Comparison of ENCODE assay signal across 8 cellular contexts in genomic region chr17:30831257-30831656, GRCh38. TPM values are rescaled to one million over a fixed set of nuclear protein-coding genes. Genes with fewer than 3 reads are reported as not detected.
A peak's percentile ranks its signal among the peaks of the same experiment; 100 is the strongest.
DNase-seq lines count a peak whose midpoint lies in the region; ATAC-seq and FAIRE-seq lines count a peak whose summit lies in the region.

No MANE protein-coding gene starts in this region.

- ATAC-seq in central memory CD8-positive, alpha-beta T cell (replicated peaks; ENCODE audit: extremely low read depth, poor library complexity, severe bottlenecking), result peak; percentile 35
- no peak for ATAC-seq in GM19351 (IDR thresholded peaks at IDR 0.05; ENCODE audit: unreplicated experiment)

- H3K36me3 Mint-ChIP-seq in central memory CD8-positive, alpha-beta T cell (ENCODE audit: insufficient read depth), result peaks cover 11% of the 10 kb centered on the region

- H3K27ac Mint-ChIP-seq in central memory CD8-positive, alpha-beta T cell (ENCODE audit: low read depth), result peak overlapping the region; percentile 89

- H3K4me1 Mint-ChIP-seq in central memory CD8-positive, alpha-beta T cell, result peaks cover 29% of the 10 kb centered on the region

- no peak for FAIRE-seq in urothelium cell line (lab: Jason Lieb, UNC)

- H3K9me3 Mint-ChIP-seq in central memory CD8-positive, alpha-beta T cell, result no peaks in the 10 kb centered on the region

- peak overlapping the region; percentile 96 for H3K4me3 Mint-ChIP-seq in central memory CD8-positive, alpha-beta T cell

- DNase-seq in NCI-H1092 treated with DMSO at 0.1 percent for 48 hours (lab: John Stamatoyannopoulos, UW) (peak; percentile 44), NCI-H1092 (lab: John Stamatoyannopoulos, UW) (no peak), NCI-H345 (lab: John Stamatoyannopoulos, UW) (peak; percentile 21), lung microvascular endothelial cell (ENCODE audit: low read depth in 2 of 2) (peak; percentile 22 to 30), urothelium cell line (ENCODE audit: low spot score) (peak; percentile 32), 8988T (no peak)
- DNase-seq in central memory CD8-positive, alpha-beta T cell (ENCODE audit: low spot score in 2 of 2), result no peak

- H3K27me3 Mint-ChIP-seq in central memory CD8-positive, alpha-beta T cell, result no peaks in the 10 kb centered on the region

RNA-seq across cellular contexts. Expression of gene ATAD5, which starts 0.5 kb away (rescaled TPM):
- total RNA-seq in lung microvascular endothelial cell, result 0.79 and 1.7 TPM in 2 replicates

RNA-seq across cellular contexts. Expression of gene CRLF3, which starts 6.8 kb away (rescaled TPM):
- total RNA-seq in lung microvascular endothelial cell, result 12.4 and 17.9 TPM in 2 replicates

Comparison
In these comparisons a context has a peak if more than half of its experiments do, and no peak if none do; other contexts are left out.
1. DNase-seq: peak in NCI-H1092 treated with DMSO at 0.1 percent for 48 hours (single experiment), NCI-H345 (single experiment), lung microvascular endothelial cell (2 of 2) and urothelium cell line (single experiment); none in NCI-H1092 (single experiment), central memory CD8-positive, alpha-beta T cell (0 of 2) and 8988T (single experiment).